ENCODE assay signal across 21 cellular contexts in genomic region chr1:181150273-181150672, GRCh38.
A peak's percentile ranks its signal among the peaks of the same experiment; 100 is the strongest.
DNase-seq lines count a peak whose midpoint lies in the region; ATAC-seq, FAIRE-seq and TF ChIP-seq lines count a peak whose summit lies in the region.
"Had no signal": no experiment of that assay in that cellular context is flagged by ENCODE, and none has a peak within 500 bp of the region (broad histone marks: within the 10 kb centered on the region; RNA-seq: fewer than 3 reads in every experiment).

No MANE protein-coding gene starts in this region.

- H4K20me1 ChIP-seq in GM12878 (ENCODE audit: control insufficient read depth, insufficient read depth): no peaks in the 10 kb centered on the region

- peak overlapping the region in 8 of 10 donors; percentile 57 to 97 (median 93) for H3K27ac ChIP-seq in heart right ventricle
- H3K27ac ChIP-seq in HL-60 (replicated peaks): peak overlapping the region; percentile 62
- H3K27ac ChIP-seq in GM12878 (ENCODE audit: control insufficient read depth, insufficient read depth): peak overlapping the region; percentile 58
- peak overlapping the region in 6 of 8 donors; percentile 28 to 78 (median 50) for H3K27ac ChIP-seq in spleen
- H3K27ac ChIP-seq: breast epithelium, neural progenitor cell had no signal

- POLR2A ChIA-PET in GM12878 (lab: Charles Lee): interaction anchor here (0.8 to 6.3 kb wide), 9 partner anchors 10 to 112 kb away, joined by 3 to 33 read pairs (median 3); partner anchors contain the start of gene IER5

- WGBS in heart right ventricle, 2 donors: 92 to 100% methylated on average over 1 of the region's 1 CpG
- 100% methylated on average over 1 of the region's 1 CpG for WGBS in GM12878 (ENCODE audit: insufficient coverage, insufficient replicate concordance, low lambda C conversion rate, missing lambda C conversion rate)
- 95 to 100% (median 100%) methylated on average over 1 of the region's 1 CpG for WGBS in spleen, 5 donors

- CTCF ChIA-PET in GM12878 (lab: Yijun Ruan, JAX): interaction anchor here (0.7 to 36.6 kb wide), 9 partner anchors 9 to 293 kb away, joined by 3 to 1067 read pairs (median 5); partner anchors contain the start of gene IER5

- intact Hi-C loops in heart right ventricle (cut with DNase I) (loop anchor here in 3 of 10 donors (2.0 to 10.0 kb wide), 3 partner anchors 515 to 628 kb away; partner anchors contain the start of gene XPR1 (in 1 of the 3)), cardiac septum (cut with DNase I) (loop anchor here (10.0 kb wide), 1 partner anchor 515 kb away; the partner anchor contains the start of gene XPR1), GM12878 (cut with micrococcal nuclease; ENCODE audit: unreplicated experiment) (no loop called here), spleen (cut with DNase I; ENCODE audit: low total_unique reads) (no loop called here)

- ATAC-seq in heart right ventricle (no peak), GM12878 (no peak)

- no peak for TF ChIP-seq RAD21 in GM12878 (IDR thresholded peaks at IDR 0.05; ENCODE audit: insufficient read depth, low read depth, low read length)

- TF ChIP-seq CTCF in heart right ventricle (IDR thresholded peaks at IDR 0.05) (no peak), HL-60 (IDR thresholded peaks at IDR 0.05; ENCODE audit: insufficient read depth, low read length) (no peak), GM12878 (IDR thresholded peaks at IDR 0.05 in 2 of 3, conservative IDR thresholded peaks at IDR 0.05 in 1 of 3; ENCODE audit: control insufficient read depth in 2 of 3, extremely low read depth in 1 of 3, insufficient read depth in 1 of 3, low read depth in 3 of 3, low read length in 3 of 3) (no peak), spleen (IDR thresholded peaks at IDR 0.05 in 8 of 11, conservative IDR thresholded peaks at IDR 0.05 in 3 of 11) (no peak)

- no peak overlapping the region for H2AFZ ChIP-seq in GM12878 (ENCODE audit: control insufficient read depth, low read depth, low read length)
- H2AFZ ChIP-seq: neural progenitor cell had no signal

- H3K4me3 ChIP-seq in heart right ventricle (no peak overlapping the region), HL-60 (replicated peaks; ENCODE audit: insufficient read depth, low read length) (no peak overlapping the region), GM12878 (no peak overlapping the region), spleen (no peak overlapping the region)
- H3K4me3 ChIP-seq: breast epithelium, lung, mucosa of descending colon, neural progenitor cell had no signal

- SMC1A ChIA-PET in GM12878 (lab: Charles Lee; ENCODE audit: uncharacterized antibody, unreplicated experiment): interaction anchor here (1.0 to 36.3 kb wide), 15 partner anchors 9 to 269 kb away, joined by 3 to 1399 read pairs (median 12); partner anchors contain the start of genes IER5 and STX6

- RAD21 ChIA-PET in GM12878 (lab: Charles Lee; ENCODE audit: unreplicated experiment): interaction anchor here (0.7 to 5.6 kb wide), 8 partner anchors 8 to 268 kb away, joined by 3 to 72 read pairs (median 4); no protein-coding TSS in a partner anchor

- no peak for FAIRE-seq in GM12878 (lab: Jason Lieb, UNC)
- FAIRE-seq: colon, frontal cortex, keratinocyte had no signal

- H3K9ac ChIP-seq in GM12878 (ENCODE audit: control insufficient read depth, insufficient read depth, low read length): no peak overlapping the region
- H3K9ac ChIP-seq: neural progenitor cell had no signal

- no peak for TF ChIP-seq POLR2A in GM12878 (IDR thresholded peaks at IDR 0.05; ENCODE audit: low read depth, low read length)
- no peak for TF ChIP-seq POLR2A in spleen (IDR thresholded peaks at IDR 0.05)

- peaks cover 11 to 69% (median 40%) of the 10 kb centered on the region in 9 donors for H3K4me1 ChIP-seq in heart right ventricle
- H3K4me1 ChIP-seq in GM12878 (ENCODE audit: control insufficient read depth, insufficient read depth, low read length): peaks cover 48% of the 10 kb centered on the region
- peaks cover 14 to 60% (median 48%) of the 10 kb centered on the region in 6 donors for H3K4me1 ChIP-seq in spleen

- TF ChIP-seq EP300 in GM12878 (IDR thresholded peaks at IDR 0.05; ENCODE audit: borderline replicate concordance in 1 of 2, control insufficient read depth in 1 of 2, low read depth in 2 of 2, low read length in 2 of 2): no peak

- peaks cover 0 to 13% (median 0%) of the 10 kb centered on the region in 11 donors for H3K9me3 ChIP-seq in heart right ventricle
- H3K9me3 ChIP-seq in GM12878 (replicated peaks; ENCODE audit: control insufficient read depth, insufficient read depth, low read length): no peaks in the 10 kb centered on the region; the same call in 1 of the 3 replicates
- H3K9me3 ChIP-seq in spleen: no peaks in the 10 kb centered on the region
- H3K9me3 ChIP-seq: breast epithelium, mucosa of descending colon had no signal

- no peaks in the 10 kb centered on the region for H3K36me3 ChIP-seq in heart right ventricle
- no peaks in the 10 kb centered on the region for H3K36me3 ChIP-seq in GM12878 (ENCODE audit: control insufficient read depth in 2 of 2, insufficient read depth in 2 of 2, low read length in 1 of 2)
- no peaks in the 10 kb centered on the region for H3K36me3 ChIP-seq in spleen
- H3K36me3 ChIP-seq: breast epithelium, neural progenitor cell had no signal

- DNase-seq in heart right ventricle (no peak), cardiac septum (ENCODE audit: low spot score) (no peak), HL-60 (ENCODE audit: low read depth in 1 of 2, low spot score in 1 of 2) (no peak), GM12878 (ENCODE audit: low read depth, low spot score) (no peak), spleen (no peak), DMS 273 (lab: John Stamatoyannopoulos, UW; ENCODE audit: unreplicated experiment) (no peak), HPDE6-E6E7 (ENCODE audit: extremely low spot score) (no peak)
- no peak for DNase-seq in activated CD4-positive, alpha-beta T cell treated with anti-CD3 and anti-CD28 coated beads for 1 hour
- DNase-seq: activated B cell treated with CpG ODN at 0.5 μM for 24 hours, amniotic stem cell, H9, NCI-H1105, NCI-H1930, NCI-H226 had no signal

- H3K79me2 ChIP-seq in GM12878 (ENCODE audit: control insufficient read depth, insufficient read depth, low read length): no peaks in the 10 kb centered on the region

- no TSS peak for BruUV-seq in GM12878 (replicated peaks; lab: Mats Ljungman, UMichigan)

- in situ Hi-C loops in GM12878 (cut with MboI): loop anchor here (5.0 to 25.0 kb wide), 2 partner anchors 513 to 638 kb away; partner anchors contain the start of gene XPR1

- H3K27me3 ChIP-seq in heart right ventricle (no peaks in the 10 kb centered on the region), HL-60 (ENCODE audit: insufficient read depth, poor library complexity, severe bottlenecking) (no peaks in the 10 kb centered on the region), GM12878 (replicated peaks in 1 of 2; ENCODE audit: control insufficient read depth in 2 of 2, insufficient read depth in 2 of 2, low read length in 1 of 2) (no peaks in the 10 kb centered on the region), spleen (replicated peaks in 1 of 7) (no peaks in the 10 kb centered on the region)
- H3K27me3 ChIP-seq: breast epithelium, neural progenitor cell had no signal

- H3K4me2 ChIP-seq in GM12878 (ENCODE audit: control insufficient read depth, insufficient read depth): peak overlapping the region; percentile 76; the same call in 1 of the 2 replicates
- H3K4me2 ChIP-seq: neural progenitor cell had no signal

TF ChIP-seq in GM12878, 131 proteins besides CTCF, POLR2A, EP300 and RAD21:
- TF ChIP-seq IKZF1 (conservative IDR thresholded peaks at IDR 0.05): no peak
- no peak for TF ChIP-seq TCF7 (IDR thresholded peaks at IDR 0.05; ENCODE audit: borderline replicate concordance)
- TF ChIP-seq CEBPB (IDR thresholded peaks at IDR 0.05; ENCODE audit: borderline replicate concordance in 1 of 2, low read depth in 2 of 2, low read length in 2 of 2): no peak
- no peak for TF ChIP-seq E2F8 (IDR thresholded peaks at IDR 0.05; ENCODE audit: low read depth, partially characterized antibody)
- no peak for TF ChIP-seq GABPA (IDR thresholded peaks at IDR 0.05; ENCODE audit: low read depth)
- no peak for TF ChIP-seq KLF5 (IDR thresholded peaks at IDR 0.05; ENCODE audit: partially characterized antibody)
- TF ChIP-seq HDAC2 (IDR thresholded peaks at IDR 0.05): no peak
- TF ChIP-seq BCL11A (IDR thresholded peaks at IDR 0.05; ENCODE audit: low read depth, low read length): no peak
- TF ChIP-seq ESRRA (IDR thresholded peaks at IDR 0.05; ENCODE audit: low read length): no peak
- TF ChIP-seq SREBF2 (IDR thresholded peaks at IDR 0.05; ENCODE audit: low read length): no peak
